Comparison of ENCODE assay signal across 8 cellular contexts in the genomic region with DNA sequence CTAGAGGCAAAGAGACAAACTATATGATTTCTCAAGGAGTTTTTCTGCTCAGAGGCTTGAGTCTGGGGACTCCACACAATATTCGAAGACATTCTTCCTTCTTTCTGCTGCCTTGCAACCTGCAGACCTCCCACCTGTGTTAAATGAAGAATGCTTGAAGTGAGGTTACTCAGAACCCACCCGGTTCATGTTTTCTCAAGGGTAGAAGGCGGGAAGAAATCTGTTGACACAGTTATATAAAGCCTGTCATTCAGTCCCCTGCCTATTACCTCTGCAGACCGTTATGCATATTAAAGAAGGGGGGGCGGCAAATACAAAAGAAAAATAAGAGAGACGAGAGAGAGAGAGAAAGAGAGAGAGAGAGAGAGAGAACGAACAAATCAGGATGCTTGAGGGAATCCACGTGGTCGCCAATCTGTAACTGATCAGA. TPM values are rescaled to one million over a fixed set of nuclear protein-coding genes. Genes with fewer than 3 reads are reported as not detected.
DNase-seq lines count a peak whose midpoint lies in the region; ATAC-seq and TF ChIP-seq lines count a peak whose summit lies in the region.

No MANE protein-coding gene starts in this region.

- H3K9me3 ChIP-seq in fibroblast of lung (ENCODE audit: control insufficient read depth, insufficient read depth, low read depth, low read length) (no peaks in the 10 kb centered on the region), gastrocnemius medialis (no peaks in the 10 kb centered on the region)

- in situ Hi-C loops in gastrocnemius medialis (cut with MboI; ENCODE audit: low sequenced_read_pairs in 4 of 4), result no loop called here

- H3K27ac ChIP-seq in fibroblast of lung (ENCODE audit: insufficient read depth, low read length) (no peak overlapping the region), gastrocnemius medialis (no peak overlapping the region)

- peak; percentile 95 for DNase-seq in NCI-H526 treated with DMSO at 0.1 percent for 48 hours (lab: John Stamatoyannopoulos, UW)
- DNase-seq in NCI-H526 (lab: John Stamatoyannopoulos, UW), result no peak
- peak; percentile 59 for DNase-seq in SHP77 treated with DMSO at 0.1 percent for 48 hours (lab: John Stamatoyannopoulos, UW)
- peak; percentile 56 to 60 for DNase-seq in fibroblast of lung (ENCODE audit: low read depth in 2 of 2)
- DNase-seq in gastrocnemius medialis, result no peak
- DNase-seq in NOMO-1 treated with dmso at 0.1 percent for 144 hours (lab: John Stamatoyannopoulos, UW; ENCODE audit: unreplicated experiment), result no peak
- no peak for DNase-seq in inferior parietal cortex (ENCODE audit: extremely low spot score)

- TF ChIP-seq CTCF in fibroblast of lung (conservative IDR thresholded peaks at IDR 0.05 in 1 of 2, IDR thresholded peaks at IDR 0.05 in 1 of 2; ENCODE audit: low read depth in 1 of 2, low read length in 2 of 2), result no peak
- no peak for TF ChIP-seq CTCF in gastrocnemius medialis (IDR thresholded peaks at IDR 0.05 in 4 of 5, conservative IDR thresholded peaks at IDR 0.05 in 1 of 5)

- H3K4me2 ChIP-seq in fibroblast of lung (ENCODE audit: extremely low read depth, insufficient read depth, low read length), result peak overlapping the region; percentile 100

- H3K36me3 ChIP-seq in fibroblast of lung (ENCODE audit: control insufficient read depth, insufficient read depth, low read length) (no peaks in the 10 kb centered on the region), gastrocnemius medialis (no peaks in the 10 kb centered on the region)

- no peak overlapping the region for H3K9ac ChIP-seq in fibroblast of lung (ENCODE audit: insufficient read depth, low read length)

- H3K4me3 ChIP-seq in fibroblast of lung (replicated peaks in 1 of 4; ENCODE audit: control extremely low read depth in 1 of 4, insufficient read depth in 1 of 4, low read depth in 3 of 4, low read length in 4 of 4) (peak overlapping the region; percentile 53 to 90 (median 80)), gastrocnemius medialis (peak overlapping the region; percentile 92 to 97 (median 96))

- peaks cover 3% of the 10 kb centered on the region for H4K20me1 ChIP-seq in fibroblast of lung (ENCODE audit: control insufficient read depth, extremely low read depth, insufficient read depth, low read length)

- intact Hi-C loops in gastrocnemius medialis (cut with DNase I; ENCODE audit: low total_unique reads), result no loop called here

- H3K4me1 ChIP-seq in fibroblast of lung (ENCODE audit: control insufficient read depth, extremely low read depth, insufficient read depth, low read length), result peaks cover 7% of the 10 kb centered on the region
- peaks cover 22 to 40% of the 10 kb centered on the region in 2 donors for H3K4me1 ChIP-seq in gastrocnemius medialis

- TF ChIP-seq POLR2A in gastrocnemius medialis (IDR thresholded peaks at IDR 0.05), result no peak

- no peaks in the 10 kb centered on the region for H3K27me3 ChIP-seq in fibroblast of lung (ENCODE audit: control insufficient read depth, insufficient read depth, low read length)
- H3K27me3 ChIP-seq in gastrocnemius medialis, result no peaks in the 10 kb centered on the region

- ATAC-seq in gastrocnemius medialis (no peak), HG03565 (IDR thresholded peaks at IDR 0.05; ENCODE audit: unreplicated experiment) (no peak)

- peaks cover 26% of the 10 kb centered on the region for H3K79me2 ChIP-seq in fibroblast of lung (ENCODE audit: control insufficient read depth, insufficient read depth, low read length)

- peak overlapping the region; percentile 93 for H2AFZ ChIP-seq in fibroblast of lung (ENCODE audit: low read length)

RNA-seq across cellular contexts. Expression of a gene that starts 2.2 kb away (rescaled TPM):
- 19.0 and 33.4 TPM in 2 replicates for total RNA-seq in fibroblast of lung
- polyA plus RNA-seq in fibroblast of lung, result 15.3 and 17.1 TPM in 2 replicates
- 10.5 and 14.7 TPM in 2 replicates for polyA plus RNA-seq in fibroblast of lung (2012)
- polyA minus RNA-seq in fibroblast of lung (ENCODE audit: low replicate concordance), result 76.4 and 107 TPM in 2 replicates
- 10 to 100 TPM; 24.3 to 55.6 (median 27.9) TPM for total RNA-seq in gastrocnemius medialis

RNA-seq across cellular contexts. Expression of a gene that starts 32.7 kb away (rescaled TPM):
- total RNA-seq in fibroblast of lung (67.3 and 75.6 TPM in 2 replicates), gastrocnemius medialis (10 to 100 TPM; 46.9 to 90.6 (median 55.4) TPM)
- polyA plus RNA-seq in fibroblast of lung, result 217 and 293 TPM in 2 replicates
- polyA plus RNA-seq in fibroblast of lung (2012), result 370 and 456 TPM in 2 replicates
- polyA minus RNA-seq in fibroblast of lung (ENCODE audit: low replicate concordance), result 50.1 and 85.5 TPM in 2 replicates

Comparison
In these comparisons a context has a peak if more than half of its experiments do, and no peak if none do; other contexts are left out.
1. DNase-seq: peak in NCI-H526 treated with DMSO at 0.1 percent for 48 hours (single experiment), SHP77 treated with DMSO at 0.1 percent for 48 hours (single experiment) and fibroblast of lung (2 of 2); none in NCI-H526 (0 of 2), gastrocnemius medialis (0 of 2), NOMO-1 treated with dmso at 0.1 percent for 144 hours (single experiment) and inferior parietal cortex (single experiment).